In genomic region chr4:2258091-2259035, GRCh38 we compare ENCODE assay signal across 10 cellular contexts. TPM values are rescaled to one million over a fixed set of nuclear protein-coding genes. Genes with fewer than 3 reads are reported as not detected.
DNase-seq lines count a peak whose midpoint lies in the region; ATAC-seq, FAIRE-seq and TF ChIP-seq lines count a peak whose summit lies in the region.
"Had no signal": no experiment of that assay in that cellular context is flagged by ENCODE, and none has a peak within 500 bp of the region (broad histone marks: within the 10 kb centered on the region; RNA-seq: fewer than 3 reads in every experiment).

No MANE protein-coding gene starts in this region.

- H3K9ac ChIP-seq in muscle layer of colon (ENCODE audit: low read length), result peak overlapping the region; percentile 25

- H3K4me1 ChIP-seq in muscle layer of colon (ENCODE audit: insufficient read depth, low read length) (peaks cover 70% of the 10 kb centered on the region), thyroid gland (peaks cover 71 to 74% of the 10 kb centered on the region in 2 donors)

- H3K27ac Mint-ChIP-seq in activated CD4-positive, alpha-beta T cell treated with anti-CD3 and anti-CD28 coated beads for 36 hours, result no peak overlapping the region
- no peak overlapping the region for H3K27ac Mint-ChIP-seq in activated CD4-positive, alpha-beta T cell treated with anti-CD3 and anti-CD28 coated beads, Interleukin-2, amount 10 ng/mL, durations not matched to agents 24 days and 14 days

- no peaks in the 10 kb centered on the region for H3K36me3 Mint-ChIP-seq in activated CD4-positive, alpha-beta T cell treated with anti-CD3 and anti-CD28 coated beads for 36 hours (ENCODE audit: low read depth)
- H3K36me3 Mint-ChIP-seq in activated CD4-positive, alpha-beta T cell treated with anti-CD3 and anti-CD28 coated beads, Interleukin-2, amount 10 ng/mL, durations not matched to agents 24 days and 14 days (ENCODE audit: low read depth), result no peaks in the 10 kb centered on the region

- no peaks in the 10 kb centered on the region for H3K9me3 Mint-ChIP-seq in activated CD4-positive, alpha-beta T cell treated with anti-CD3 and anti-CD28 coated beads for 36 hours (ENCODE audit: low read depth)
- H3K9me3 Mint-ChIP-seq in activated CD4-positive, alpha-beta T cell treated with anti-CD3 and anti-CD28 coated beads, Interleukin-2, amount 10 ng/mL, durations not matched to agents 24 days and 14 days, result no peaks in the 10 kb centered on the region

- H3K9me3 ChIP-seq in muscle layer of colon (ENCODE audit: low read length), result no peaks in the 10 kb centered on the region
- H3K9me3 ChIP-seq in thyroid gland, result no peaks in the 10 kb centered on the region
- H3K9me3 ChIP-seq: A549 had no signal

- H3K27ac ChIP-seq in muscle layer of colon (ENCODE audit: low read depth, low read length) (peak overlapping the region; percentile 82), thyroid gland (peak overlapping the region in 2 of 3 donors; percentile 91 to 96)
- H3K27ac ChIP-seq: A549 had no signal

- WGBS in thyroid gland, 2 donors, result 80 to 91% methylated on average over 1 to 7 of the region's 18 CpGs

- no peaks in the 10 kb centered on the region for H3K27me3 Mint-ChIP-seq in activated CD4-positive, alpha-beta T cell treated with anti-CD3 and anti-CD28 coated beads for 36 hours
- H3K27me3 Mint-ChIP-seq in activated CD4-positive, alpha-beta T cell treated with anti-CD3 and anti-CD28 coated beads, Interleukin-2, amount 10 ng/mL, durations not matched to agents 24 days and 14 days, result no peaks in the 10 kb centered on the region

- H3K36me3 ChIP-seq in muscle layer of colon (ENCODE audit: insufficient read depth, low read length) (peaks cover 20% of the 10 kb centered on the region), thyroid gland (peaks cover 11 to 13% of the 10 kb centered on the region in 2 donors)

- POLR2A ChIA-PET in activated CD4-positive, alpha-beta T cell treated with anti-CD3 and anti-CD28 coated beads for 36 hours (lab: Charles Lee), result no interaction called here

- no peak for ATAC-seq in activated CD4-positive, alpha-beta T cell treated with anti-CD3 and anti-CD28 coated beads for 36 hours
- ATAC-seq: A549 had no signal

- TF ChIP-seq CTCF in thyroid gland (IDR thresholded peaks at IDR 0.05), result no peak

- CTCF ChIA-PET in activated CD4-positive, alpha-beta T cell treated with anti-CD3 and anti-CD28 coated beads for 36 hours (lab: Charles Lee), result interaction anchor here (0.8 to 2.0 kb wide), 2 partner anchors 38 to 360 kb away, joined by 3 to 4 read pairs; no protein-coding TSS in a partner anchor

- no peak overlapping the region for H3K4me3 Mint-ChIP-seq in activated CD4-positive, alpha-beta T cell treated with anti-CD3 and anti-CD28 coated beads for 36 hours
- H3K4me3 Mint-ChIP-seq in activated CD4-positive, alpha-beta T cell treated with anti-CD3 and anti-CD28 coated beads, Interleukin-2, amount 10 ng/mL, durations not matched to agents 24 days and 14 days, result no peak overlapping the region

- no peak for FAIRE-seq in RCC 7860 (lab: Jason Lieb, UNC)
- FAIRE-seq: A549 had no signal

- H3K4me3 ChIP-seq in muscle layer of colon (ENCODE audit: low read depth in 1 of 2, low read length in 2 of 2), result no peak overlapping the region
- H3K4me3 ChIP-seq in thyroid gland (replicated peaks in 1 of 3), result no peak overlapping the region
- H3K4me3 ChIP-seq: A549 had no signal

- peak; percentile 4 for DNase-seq in activated CD4-positive, alpha-beta T cell treated with anti-CD3 and anti-CD28 coated beads for 36 hours
- DNase-seq in activated CD4-positive, alpha-beta T cell treated with anti-CD3 and anti-CD28 coated beads, Interleukin-2, amount 10 ng/mL, durations not matched to agents 24 days and 14 days, result no peak
- DNase-seq in effector CD4-positive, alpha-beta T cell, result peak; percentile 1
- peak in 1 of 2 donors; percentile 3 for DNase-seq in thyroid gland
- no peak for DNase-seq in cerebellar cortex (ENCODE audit: low spot score)
- DNase-seq in RCC 7860 (ENCODE audit: low spot score), result no peak
- DNase-seq in AG08395 (ENCODE audit: low spot score), result no peak
- DNase-seq: NCI-H69 had no signal

- H3K27me3 ChIP-seq in muscle layer of colon (ENCODE audit: control insufficient read depth in 1 of 2, insufficient read depth in 2 of 2, low read length in 2 of 2) (no peaks in the 10 kb centered on the region), thyroid gland (no peaks in the 10 kb centered on the region)

- intact Hi-C loops in activated CD4-positive, alpha-beta T cell treated with anti-CD3 and anti-CD28 coated beads for 36 hours (cut with DNase I, micrococcal nuclease), result no loop called here
- intact Hi-C loops in activated CD4-positive, alpha-beta T cell treated with anti-CD3 and anti-CD28 coated beads, Interleukin-2, amount 10 ng/mL, durations not matched to agents 24 days and 14 days (cut with micrococcal nuclease), result no loop called here
- intact Hi-C loops in thyroid gland (cut with DNase I), result no loop called here

- peaks cover 2% of the 10 kb centered on the region for H3K4me1 Mint-ChIP-seq in activated CD4-positive, alpha-beta T cell treated with anti-CD3 and anti-CD28 coated beads for 36 hours
- no peaks in the 10 kb centered on the region for H3K4me1 Mint-ChIP-seq in activated CD4-positive, alpha-beta T cell treated with anti-CD3 and anti-CD28 coated beads, Interleukin-2, amount 10 ng/mL, durations not matched to agents 24 days and 14 days

- TF ChIP-seq POLR2A in thyroid gland (IDR thresholded peaks at IDR 0.05), result no peak

RNA-seq across cellular contexts. Expression of gene MXD4, which starts 3.5 kb away (rescaled TPM):
- 1 to 10 TPM; 1.6 to 2.3 TPM for total RNA-seq in activated CD4-positive, alpha-beta T cell treated with anti-CD3 and anti-CD28 coated beads for 36 hours
- total RNA-seq in activated CD4-positive, alpha-beta T cell treated with anti-CD3 and anti-CD28 coated beads, Interleukin-2, amount 10 ng/mL, durations not matched to agents 24 days and 14 days, result 4.9 and 5.2 TPM in 2 replicates
- 100 to 1,000 TPM in 1 of 4 donors, 10 to 100 TPM in 3; 48.1 to 102 (median 61.9) TPM for total RNA-seq in thyroid gland

RNA-seq across cellular contexts. Expression of gene HAUS3, which starts 16.4 kb away (rescaled TPM):
- total RNA-seq in activated CD4-positive, alpha-beta T cell treated with anti-CD3 and anti-CD28 coated beads for 36 hours, result 10 to 100 TPM; 14.6 to 18.6 TPM
- total RNA-seq in activated CD4-positive, alpha-beta T cell treated with anti-CD3 and anti-CD28 coated beads, Interleukin-2, amount 10 ng/mL, durations not matched to agents 24 days and 14 days, result 19.3 and 19.4 TPM in 2 replicates
- total RNA-seq in thyroid gland, result 10 to 100 TPM; 13.0 to 30.0 (median 17.0) TPM

RNA-seq across cellular contexts. Expression of gene POLN, which starts 16.4 kb away (rescaled TPM):
- total RNA-seq in activated CD4-positive, alpha-beta T cell treated with anti-CD3 and anti-CD28 coated beads for 36 hours, result 1 to 10 TPM; 2.3 to 3.2 TPM
- total RNA-seq in activated CD4-positive, alpha-beta T cell treated with anti-CD3 and anti-CD28 coated beads, Interleukin-2, amount 10 ng/mL, durations not matched to agents 24 days and 14 days, result 1.9 and 2.3 TPM in 2 replicates
- total RNA-seq in thyroid gland, result 1 to 10 TPM; 1.5 to 5.4 (median 3.0) TPM

Comparison
In these comparisons a context has a peak if more than half of its experiments do, and no peak if none do; other contexts are left out.
1. DNase-seq: peak in activated CD4-positive, alpha-beta T cell treated with anti-CD3 and anti-CD28 coated beads for 36 hours (single experiment) and effector CD4-positive, alpha-beta T cell (single experiment); none in activated CD4-positive, alpha-beta T cell treated with anti-CD3 and anti-CD28 coated beads, Interleukin-2, amount 10 ng/mL, durations not matched to agents 24 days and 14 days (single experiment), cerebellar cortex (single experiment), RCC 7860 (single experiment) and AG08395 (single experiment).